In genomic region chr5:138453630-138454029, GRCh38 we compare ENCODE assay signal across 19 cellular contexts. TPM values are rescaled to one million over a fixed set of nuclear protein-coding genes. Genes with fewer than 3 reads are reported as not detected.
DNase-seq lines count a peak whose midpoint lies in the region; ATAC-seq, FAIRE-seq and TF ChIP-seq lines count a peak whose summit lies in the region.
"Had no signal": no experiment of that assay in that cellular context is flagged by ENCODE, and none has a peak within 500 bp of the region (broad histone marks: within the 10 kb centered on the region; RNA-seq: fewer than 3 reads in every experiment).

No MANE protein-coding gene starts in this region.

- no peaks in the 10 kb centered on the region for H3K27me3 ChIP-seq in Karpas-422 (ENCODE audit: low read length)
- no peaks in the 10 kb centered on the region for H3K27me3 ChIP-seq in psoas muscle (ENCODE audit: insufficient read depth in 3 of 3, low read length in 2 of 3)
- no peaks in the 10 kb centered on the region for H3K27me3 ChIP-seq in upper lobe of right lung

- peak; percentile 9 for DNase-seq in Karpas-422
- DNase-seq in kidney = peak; percentile 63
- peak; percentile 2 to 30 for DNase-seq in psoas muscle
- DNase-seq in upper lobe of right lung = peak; percentile 46
- DNase-seq in NCI-H1436 (lab: John Stamatoyannopoulos, UW) = no peak
- DNase-seq in OCI-LY7 (ENCODE audit: low spot score) = no peak
- DNase-seq in mucosa of descending colon = no peak
- DNase-seq: C1 segment of cervical spinal cord, Calu3, COR-L47, DMS153, DND-41, GOT3, HCEC 1CT had no signal

- H3K36me3 ChIP-seq in Karpas-422 (ENCODE audit: insufficient read depth, low read length) (no peaks in the 10 kb centered on the region), kidney (ENCODE audit: control insufficient read depth in 1 of 2, insufficient read depth in 2 of 2, low read length in 2 of 2) (no peaks in the 10 kb centered on the region), psoas muscle (ENCODE audit: insufficient read depth in 1 of 2, low read depth in 1 of 2) (no peaks in the 10 kb centered on the region), upper lobe of right lung (no peaks in the 10 kb centered on the region), OCI-LY7 (ENCODE audit: insufficient read depth, low read length) (no peaks in the 10 kb centered on the region), mucosa of descending colon (ENCODE audit: low read depth) (no peaks in the 10 kb centered on the region)

- H3K9ac ChIP-seq in Karpas-422 (ENCODE audit: low read length) (no peak overlapping the region), kidney (ENCODE audit: low read length in 2 of 2) (no peak overlapping the region)

- no peak overlapping the region for H2AFZ ChIP-seq in Karpas-422 (ENCODE audit: low read length)
- H2AFZ ChIP-seq in OCI-LY7 (ENCODE audit: low read length) = no peak overlapping the region

- H3K9me3 ChIP-seq in Karpas-422 (ENCODE audit: low read length) (no peaks in the 10 kb centered on the region), kidney (ENCODE audit: control insufficient read depth in 1 of 2, low read length in 2 of 2) (no peaks in the 10 kb centered on the region), psoas muscle (no peaks in the 10 kb centered on the region), upper lobe of right lung (no peaks in the 10 kb centered on the region), OCI-LY7 (ENCODE audit: low read length) (no peaks in the 10 kb centered on the region), mucosa of descending colon (no peaks in the 10 kb centered on the region)

- H3K4me3 ChIP-seq in Karpas-422 (ENCODE audit: low read length) (no peak overlapping the region), kidney (ENCODE audit: low read length in 2 of 2) (no peak overlapping the region), psoas muscle (no peak overlapping the region), upper lobe of right lung (no peak overlapping the region), OCI-LY7 (ENCODE audit: low read depth, low read length, poor library complexity, severe bottlenecking) (no peak overlapping the region), mucosa of descending colon (no peak overlapping the region)

- no TSS peak for BruUV-seq in OCI-LY7 (replicated peaks; lab: Mats Ljungman, UMichigan)

- H3K27ac ChIP-seq in Karpas-422 (ENCODE audit: low read length) (no peak overlapping the region), kidney (ENCODE audit: low read depth in 2 of 2, low read length in 2 of 2) (no peak overlapping the region), psoas muscle (no peak overlapping the region), upper lobe of right lung (no peak overlapping the region), OCI-LY7 (ENCODE audit: low read depth, low read length, poor library complexity, severe bottlenecking) (no peak overlapping the region)

- H4K20me1 ChIP-seq in Karpas-422 (ENCODE audit: insufficient read depth, low read depth, low read length) (no peaks in the 10 kb centered on the region), OCI-LY7 (ENCODE audit: insufficient read depth, low read length) (no peaks in the 10 kb centered on the region)

- intact Hi-C loops in kidney (cut with DNase I) (loop anchor here (5.0 kb wide), 1 partner anchor 49 kb away; no protein-coding TSS in a partner anchor), psoas muscle (cut with DNase I) (loop anchor here in 1 of 2 donors (5.0 kb wide), 1 partner anchor 94 kb away; no protein-coding TSS in a partner anchor), upper lobe of right lung (cut with DNase I) (loop anchor here (5.0 kb wide), 1 partner anchor 49 kb away; no protein-coding TSS in a partner anchor), OCI-LY7 (cut with micrococcal nuclease; ENCODE audit: unreplicated experiment) (no loop called here), mucosa of descending colon (cut with DNase I, micrococcal nuclease) (loop anchor here (5.0 to 10.0 kb wide), 2 partner anchors 49 to 51 kb away; no protein-coding TSS in a partner anchor)

- no peaks in the 10 kb centered on the region for H3K79me2 ChIP-seq in Karpas-422 (ENCODE audit: low read length)
- H3K79me2 ChIP-seq in OCI-LY7 (ENCODE audit: insufficient read depth, low read depth, low read length) = no peaks in the 10 kb centered on the region

- H3K4me2 ChIP-seq in Karpas-422 (ENCODE audit: low read depth, low read length, poor library complexity, severe bottlenecking) (no peak overlapping the region), OCI-LY7 (ENCODE audit: low read length) (no peak overlapping the region)

- FAIRE-seq in kidney (lab: Jason Lieb, UNC) = no peak
- FAIRE-seq: G401.6, GM12892, H54 had no signal

- CTCF ChIA-PET in OCI-LY7 (lab: Charles Lee; ENCODE audit: unreplicated experiment) = no interaction called here

- WGBS in psoas muscle, 3 donors = 85 to 92% (median 91%) methylated on average over 12 of the region's 12 CpGs

- ATAC-seq in psoas muscle (no peak), upper lobe of right lung (no peak), GM18505 (IDR thresholded peaks at IDR 0.05; ENCODE audit: unreplicated experiment) (no peak), mucosa of descending colon (no peak)

- TF ChIP-seq CTCF in kidney (IDR thresholded peaks at IDR 0.05; ENCODE audit: borderline replicate concordance, extremely low read depth, insufficient read depth) (no peak), psoas muscle (IDR thresholded peaks at IDR 0.05) (no peak), upper lobe of right lung (IDR thresholded peaks at IDR 0.05) (no peak), OCI-LY7 (conservative IDR thresholded peaks at IDR 0.05; ENCODE audit: low read length) (no peak), mucosa of descending colon (IDR thresholded peaks at IDR 0.05) (no peak)

- TF ChIP-seq POLR2A in GM18505 (IDR thresholded peaks at IDR 0.05; ENCODE audit: borderline replicate concordance, extremely low read depth, insufficient read depth, insufficient read length) = no peak

- H3K4me1 ChIP-seq in Karpas-422 (ENCODE audit: low read length) (peaks cover 7% of the 10 kb centered on the region), kidney (ENCODE audit: control insufficient read depth in 1 of 2, insufficient read depth in 1 of 2, low read depth in 1 of 2, low read length in 2 of 2) (peaks cover 0 to 7% of the 10 kb centered on the region in 2 donors), psoas muscle (no peaks in the 10 kb centered on the region), upper lobe of right lung (peaks cover 5% of the 10 kb centered on the region), OCI-LY7 (ENCODE audit: insufficient read depth, low read length, poor library complexity, severe bottlenecking) (peaks cover 9% of the 10 kb centered on the region), mucosa of descending colon (ENCODE audit: low read depth) (no peaks in the 10 kb centered on the region)

- POLR2A ChIA-PET in OCI-LY7 (lab: Charles Lee) = no interaction called here

- H3K9me2 ChIP-seq in Karpas-422 (replicated peaks; ENCODE audit: insufficient read depth, low read length) (no peaks in the 10 kb centered on the region), OCI-LY7 (ENCODE audit: insufficient read depth, low read length) (no peaks in the 10 kb centered on the region)

RNA-seq across cellular contexts. Expression of gene EGR1, which starts 11.6 kb away (rescaled TPM):
- total RNA-seq in Karpas-422 (2014; rRNA removed; shearing (Covaris generic); ENCODE audit: low replicate concordance) = 0.61 and 1.7 TPM in 2 replicates
- total RNA-seq in kidney (68.6 TPM), psoas muscle (100 to 1,000 TPM in 2 of 4 donors, 10 to 100 TPM in 1, 1 to 10 TPM in 1; 10.0 to 171 (median 74.8) TPM), upper lobe of right lung (85.6 TPM), OCI-LY7 (2022) (0.79 and 1.1 TPM in 2 replicates), mucosa of descending colon (10 to 100 TPM; 16.8 to 90.0 (median 23.5) TPM)
- polyA plus RNA-seq in kidney (ENCODE audit: insufficient read depth, low read depth, low replicate concordance) (65.8 TPM), psoas muscle (100 to 1,000 TPM in 1 of 3 donors, 10 to 100 TPM in 2; 12.0 to 168 (median 14.9) TPM)
- 0.10 and 0.13 TPM in 2 replicates for total RNA-seq in OCI-LY7 (2014; rRNA removed; shearing (Covaris generic))

RNA-seq across cellular contexts. Expression of gene REEP2, which starts 14.8 kb away (rescaled TPM):
- total RNA-seq in Karpas-422 (2014; rRNA removed; shearing (Covaris generic); ENCODE audit: low replicate concordance) = 1.8 and 3.1 TPM in 2 replicates
- 1.9 TPM for total RNA-seq in kidney
- 8.8 TPM for polyA plus RNA-seq in kidney (ENCODE audit: insufficient read depth, low read depth, low replicate concordance)
- total RNA-seq in psoas muscle = 1 to 10 TPM; 1.3 to 6.6 (median 3.1) TPM
- 1 to 10 TPM in 2 of 3 donors, under 1 TPM in 1; 0.85 to 3.4 (median 1.5) TPM for polyA plus RNA-seq in psoas muscle
- 0.55 TPM for total RNA-seq in upper lobe of right lung
- 3.9 and 5.4 TPM in 2 replicates for total RNA-seq in OCI-LY7 (2014; rRNA removed; shearing (Covaris generic))
- total RNA-seq in OCI-LY7 (2022) = 5.1 and 6.5 TPM in 2 replicates
- 10 to 100 TPM in 1 of 3 donors, 1 to 10 TPM in 2; 1.0 to 16.3 (median 2.7) TPM for total RNA-seq in mucosa of descending colon
- total RNA-seq: CD4-positive, alpha-beta memory T cell had no signal

Comparison
In these comparisons a context has a peak if more than half of its experiments do, and no peak if none do; other contexts are left out.
1. DNase-seq: peak in Karpas-422 (single experiment), kidney (single experiment), psoas muscle (2 of 2) and upper lobe of right lung (single experiment); none in NCI-H1436 (single experiment), OCI-LY7 (single experiment) and mucosa of descending colon (0 of 3).